14 cellular contexts compared by ENCODE assay signal in genomic region chr1:235876292-235876914, GRCh38. TPM values are rescaled to one million over a fixed set of nuclear protein-coding genes. Genes with fewer than 3 reads are reported as not detected.
A peak's percentile ranks its signal among the peaks of the same experiment; 100 is the strongest.
DNase-seq lines count a peak whose midpoint lies in the region; ATAC-seq and TF ChIP-seq lines count a peak whose summit lies in the region.
"Had no signal": no experiment of that assay in that cellular context is flagged by ENCODE, and none has a peak within 500 bp of the region (broad histone marks: within the 10 kb centered on the region; RNA-seq: fewer than 3 reads in every experiment).

No MANE protein-coding gene starts in this region.

- peak; percentile 68 for ATAC-seq in CD4-positive, alpha-beta T cell (ENCODE audit: poor library complexity)
- ATAC-seq in HG02798 (IDR thresholded peaks at IDR 0.05; ENCODE audit: poor library complexity, unreplicated experiment) (peak; percentile 26), right cardiac atrium (no peak)
- peak; percentile 53 for ATAC-seq in activated T-helper 17 cell treated with anti-CD3 and anti-CD28 coated beads, Interleukin-2, amount 50 U/mL, for 72 hours (replicated peaks)
- peak; percentile 45 to 61 for ATAC-seq in naive thymus-derived CD8-positive, alpha-beta T cell

- H3K4me3 Mint-ChIP-seq in CD4-positive, alpha-beta T cell: peak overlapping the region; percentile 59
- peak overlapping the region; percentile 63 for H3K4me3 Mint-ChIP-seq in activated T-helper 17 cell treated with anti-CD3 and anti-CD28 coated beads, Interleukin-2, amount 50 U/mL, for 72 hours
- H3K4me3 Mint-ChIP-seq in naive thymus-derived CD8-positive, alpha-beta T cell: peak overlapping the region in 6 of 10 donors; percentile 9 to 63 (median 35)

- no peak for TF ChIP-seq CTCF in CD4-positive, alpha-beta T cell (IDR thresholded peaks at IDR 0.05)
- TF ChIP-seq CTCF in hepatocyte (IDR thresholded peaks at IDR 0.05; ENCODE audit: poor library complexity): no peak

- H3K36me3 ChIP-seq in hepatocyte (replicated peaks; ENCODE audit: insufficient read depth, low read depth): no peaks in the 10 kb centered on the region
- H3K36me3 ChIP-seq: tibial artery had no signal

- H3K79me2 ChIP-seq in hepatocyte: no peaks in the 10 kb centered on the region
- H3K79me2 ChIP-seq: parathyroid adenoma had no signal

- H3K9me3 ChIP-seq in CD4-positive, alpha-beta T cell (ENCODE audit: control insufficient read depth, low read length): no peaks in the 10 kb centered on the region
- H3K9me3 ChIP-seq in right cardiac atrium (ENCODE audit: control insufficient read depth, low read length): no peaks in the 10 kb centered on the region
- no peaks in the 10 kb centered on the region for H3K9me3 ChIP-seq in hepatocyte (ENCODE audit: low read depth)
- H3K9me3 ChIP-seq: tibial artery had no signal

- no peaks in the 10 kb centered on the region for H3K9me2 ChIP-seq in hepatocyte (replicated peaks; ENCODE audit: insufficient read depth)

- POLR2A ChIA-PET in CD4-positive, alpha-beta T cell (lab: Charles Lee): interaction anchor here (1.4 to 1.5 kb wide), 2 partner anchors 9 to 47 kb away, joined by 6 to 21 read pairs; partner anchors contain the start of gene LYST
- POLR2A ChIA-PET in naive thymus-derived CD8-positive, alpha-beta T cell (lab: Charles Lee): interaction anchor here (1.1 kb wide), 1 partner anchor 11 kb away, joined by 5 read pairs; no protein-coding TSS in a partner anchor

- H2AFZ ChIP-seq in hepatocyte: no peak overlapping the region
- H2AFZ ChIP-seq: parathyroid adenoma had no signal

- H3K27ac Mint-ChIP-seq in CD4-positive, alpha-beta T cell: peak overlapping the region; percentile 50
- H3K27ac Mint-ChIP-seq in activated T-helper 17 cell treated with anti-CD3 and anti-CD28 coated beads, Interleukin-2, amount 50 U/mL, for 72 hours: peak overlapping the region; percentile 90
- peak overlapping the region; percentile 41 to 85 (median 60) for H3K27ac Mint-ChIP-seq in naive thymus-derived CD8-positive, alpha-beta T cell

- no peak for DNase-seq in CD4-positive, alpha-beta T cell
- DNase-seq in naive thymus-derived CD8-positive, alpha-beta T cell: no peak
- no peak for DNase-seq in stimulated activated CD8-positive, alpha-beta memory T cell treated with anti-CD3 and anti-CD28 coated beads, Interleukin-4, amount 100 ng/mL, for 48 hours
- no peak for DNase-seq in right cardiac atrium
- no peak for DNase-seq in hepatocyte (ENCODE audit: low spot score)
- DNase-seq: glutamatergic neuron; NCI-H1105; stimulated activated CD4-positive, alpha-beta T cell treated with anti-CD3 and anti-CD28 coated beads, Interleukin-4, amount 100 ng/mL, for 24 hours; tibial artery had no signal

- no peak overlapping the region for H3K4me2 ChIP-seq in hepatocyte
- H3K4me2 ChIP-seq: KMS-11 had no signal

- intact Hi-C loops in CD4-positive, alpha-beta T cell (cut with DNase I, micrococcal nuclease): no loop called here
- intact Hi-C loops in right cardiac atrium (cut with DNase I): loop anchor here in 2 of 4 donors (10.0 kb wide), 1 partner anchor 98 kb away; no protein-coding TSS in a partner anchor

- no peak overlapping the region for H3K27ac ChIP-seq in CD4-positive, alpha-beta T cell (ENCODE audit: low read depth, low read length)
- no peak overlapping the region for H3K27ac ChIP-seq in right cardiac atrium (ENCODE audit: low read length)
- H3K27ac ChIP-seq in hepatocyte: no peak overlapping the region
- H3K27ac ChIP-seq: KMS-11, parathyroid adenoma, SK-N-MC, tibial artery had no signal

- H3K4me3 ChIP-seq in right cardiac atrium (ENCODE audit: low read length): no peak overlapping the region
- H3K4me3 ChIP-seq in hepatocyte: no peak overlapping the region
- H3K4me3 ChIP-seq: SK-N-MC, tibial artery had no signal

- H3K9me3 Mint-ChIP-seq in CD4-positive, alpha-beta T cell: no peaks in the 10 kb centered on the region
- no peaks in the 10 kb centered on the region for H3K9me3 Mint-ChIP-seq in activated T-helper 17 cell treated with anti-CD3 and anti-CD28 coated beads, Interleukin-2, amount 50 U/mL, for 72 hours
- no peaks in the 10 kb centered on the region for H3K9me3 Mint-ChIP-seq in naive thymus-derived CD8-positive, alpha-beta T cell

- CTCF ChIA-PET in CD4-positive, alpha-beta T cell (lab: Charles Lee): interaction anchor here (0.6 to 1.7 kb wide), 5 partner anchors 11 to 95 kb away, joined by 3 to 9 read pairs (median 3); no protein-coding TSS in a partner anchor

- H4K20me1 ChIP-seq in hepatocyte (ENCODE audit: insufficient read depth, poor library complexity, severe bottlenecking): no peaks in the 10 kb centered on the region

- no peaks in the 10 kb centered on the region for H3K4me1 ChIP-seq in right cardiac atrium (ENCODE audit: control insufficient read depth, insufficient read depth, low read length)
- no peaks in the 10 kb centered on the region for H3K4me1 ChIP-seq in hepatocyte (ENCODE audit: insufficient read depth)
- H3K4me1 ChIP-seq: parathyroid adenoma had no signal

- no peaks in the 10 kb centered on the region for H3K27me3 Mint-ChIP-seq in CD4-positive, alpha-beta T cell
- H3K27me3 Mint-ChIP-seq in activated T-helper 17 cell treated with anti-CD3 and anti-CD28 coated beads, Interleukin-2, amount 50 U/mL, for 72 hours: no peaks in the 10 kb centered on the region
- H3K27me3 Mint-ChIP-seq in naive thymus-derived CD8-positive, alpha-beta T cell: no peaks in the 10 kb centered on the region

- no peaks in the 10 kb centered on the region for H3K36me3 Mint-ChIP-seq in CD4-positive, alpha-beta T cell (ENCODE audit: low read depth)
- H3K36me3 Mint-ChIP-seq in activated T-helper 17 cell treated with anti-CD3 and anti-CD28 coated beads, Interleukin-2, amount 50 U/mL, for 72 hours (ENCODE audit: low read depth): peaks cover 6% of the 10 kb centered on the region
- no peaks in the 10 kb centered on the region for H3K36me3 Mint-ChIP-seq in naive thymus-derived CD8-positive, alpha-beta T cell

- 66% methylated on average over 4 of the region's 4 CpGs for WGBS in right cardiac atrium
- 79% methylated on average over 4 of the region's 4 CpGs for WGBS in hepatocyte (ENCODE audit: low lambda C conversion rate, missing lambda C conversion rate)

- H3K27me3 ChIP-seq in CD4-positive, alpha-beta T cell (ENCODE audit: control insufficient read depth, insufficient read depth, low read length): no peaks in the 10 kb centered on the region
- no peaks in the 10 kb centered on the region for H3K27me3 ChIP-seq in right cardiac atrium (ENCODE audit: control insufficient read depth, insufficient read depth)
- H3K27me3 ChIP-seq in hepatocyte: peaks cover 8% of the 10 kb centered on the region
- H3K27me3 ChIP-seq: tibial artery had no signal

- H3K4me1 Mint-ChIP-seq in CD4-positive, alpha-beta T cell (ENCODE audit: low read depth): peaks cover 26% of the 10 kb centered on the region
- peaks cover 45% of the 10 kb centered on the region for H3K4me1 Mint-ChIP-seq in activated T-helper 17 cell treated with anti-CD3 and anti-CD28 coated beads, Interleukin-2, amount 50 U/mL, for 72 hours
- H3K4me1 Mint-ChIP-seq in naive thymus-derived CD8-positive, alpha-beta T cell: peaks cover 1 to 89% (median 33%) of the 10 kb centered on the region in 4 donors

RNA-seq across cellular contexts. Expression of gene LYST, which starts 9.7 kb away (rescaled TPM):
- total RNA-seq in CD4-positive, alpha-beta T cell: 10 to 100 TPM; 24.9 to 26.8 TPM
- total RNA-seq in activated T-helper 17 cell treated with anti-CD3 and anti-CD28 coated beads, Interleukin-2, amount 50 U/mL, for 72 hours: 10 to 100 TPM; 19.8 to 41.2 TPM
- total RNA-seq in naive thymus-derived CD8-positive, alpha-beta T cell: 10 to 100 TPM; 23.0 to 27.2 TPM
- 10 to 100 TPM in 1 of 3 donors, 1 to 10 TPM in 2; 6.4 to 10.9 (median 6.6) TPM for polyA plus RNA-seq in naive thymus-derived CD8-positive, alpha-beta T cell
- total RNA-seq in right cardiac atrium (10 to 100 TPM; 10.0 to 15.3 (median 12.0) TPM), hepatocyte (6.1 and 6.2 TPM in 2 replicates)
- polyA plus RNA-seq in right cardiac atrium (3.8 TPM), hepatocyte (3.0 and 3.5 TPM in 2 replicates)

Comparison
In these comparisons a context has a peak if more than half of its experiments do, and no peak if none do; other contexts are left out.
1. ATAC-seq: peak in CD4-positive, alpha-beta T cell (single experiment), HG02798 (single experiment), activated T-helper 17 cell treated with anti-CD3 and anti-CD28 coated beads, Interleukin-2, amount 50 U/mL, for 72 hours (single experiment) and naive thymus-derived CD8-positive, alpha-beta T cell (2 of 2); none in right cardiac atrium (0 of 2).
2. Peak in every context shown above with its lines, with median percentiles within 50 percentile points of each other: H3K27ac Mint-ChIP-seq and H3K4me3 Mint-ChIP-seq.